Comparison of ENCODE assay signal across 15 cellular contexts in the genomic region with DNA sequence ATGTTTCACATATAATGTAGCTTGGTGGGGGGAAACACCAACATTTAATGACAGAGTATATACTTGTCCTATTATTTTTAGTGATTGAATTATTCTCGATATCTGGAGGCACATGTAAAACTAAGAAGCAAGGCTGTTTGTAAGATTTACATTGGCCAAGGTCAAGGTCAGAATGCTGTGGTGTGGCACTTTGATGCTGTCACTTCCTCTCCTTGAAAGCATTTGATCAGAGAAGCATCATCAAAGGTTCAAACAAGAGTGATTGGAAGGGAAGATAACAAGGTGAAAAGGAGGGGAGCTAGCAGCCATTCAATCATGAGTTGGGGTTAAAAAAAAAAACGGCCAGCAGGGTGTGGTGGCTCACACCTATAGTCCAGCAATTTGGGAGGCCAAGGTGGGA. TPM values are rescaled to one million over a fixed set of nuclear protein-coding genes. Genes with fewer than 3 reads are reported as not detected.
DNase-seq lines count a peak whose midpoint lies in the region; ATAC-seq and TF ChIP-seq lines count a peak whose summit lies in the region.
"Had no signal": no experiment of that assay in that cellular context is flagged by ENCODE, and none has a peak within 500 bp of the region (broad histone marks: within the 10 kb centered on the region; RNA-seq: fewer than 3 reads in every experiment).

No MANE protein-coding gene starts in this region.

- no peak for TF ChIP-seq POLR2A in stomach (IDR thresholded peaks at IDR 0.05)

- WGBS in stomach, 5 donors = 57 to 70% (median 68%) methylated on average over 2 of the region's 2 CpGs

- DNase-seq in activated CD8-positive, alpha-beta memory T cell treated with anti-CD3 and anti-CD28 coated beads, Interleukin-2, amount 10 ng/mL, durations not matched to agents 7 days and 5 days = no peak
- DNase-seq in activated CD8-positive, alpha-beta memory T cell treated with anti-CD3 and anti-CD28 coated beads, Interleukin-2, amount 50 U/mL, for 4 hours = no peak
- DNase-seq in CD8-positive, alpha-beta memory T cell = peak in 1 of 5 donors; percentile 10
- no peak for DNase-seq in T-cell
- no peak for DNase-seq in central memory CD8-positive, alpha-beta T cell (ENCODE audit: low spot score in 2 of 2)
- DNase-seq in stomach = no peak
- no peak for DNase-seq in activated CD4-positive, CD25-positive, alpha-beta regulatory T cell (lab: John Stamatoyannopoulos, UW)
- DNase-seq: Calu3, DMS53, NCI-H1092, NCI-H2227 treated with DMSO at 0.1 percent for 48 hours, NCI-H524, PC-9 had no signal

- no peaks in the 10 kb centered on the region for H3K27me3 Mint-ChIP-seq in activated CD8-positive, alpha-beta memory T cell treated with anti-CD3 and anti-CD28 coated beads, Interleukin-2, amount 10 ng/mL, durations not matched to agents 7 days and 5 days
- H3K27me3 Mint-ChIP-seq in CD8-positive, alpha-beta memory T cell = no peaks in the 10 kb centered on the region
- H3K27me3 Mint-ChIP-seq in T-cell = no peaks in the 10 kb centered on the region
- H3K27me3 Mint-ChIP-seq in central memory CD8-positive, alpha-beta T cell = no peaks in the 10 kb centered on the region

- POLR2A ChIA-PET in CD8-positive, alpha-beta memory T cell (lab: Charles Lee) = interaction anchor here (0.6 kb wide), 2 partner anchors 11 to 17 kb away, joined by 4 read pairs; no protein-coding TSS in a partner anchor
- POLR2A ChIA-PET in T-cell (lab: Charles Lee) = no interaction called here

- peak; percentile 66 for ATAC-seq in activated CD8-positive, alpha-beta memory T cell treated with anti-CD3 and anti-CD28 coated beads, Interleukin-2, amount 10 ng/mL, durations not matched to agents 7 days and 5 days
- ATAC-seq in T-cell (replicated peaks in 1 of 4) (peak in 1 of 4 experiments; percentile 24), HG02885 (IDR thresholded peaks at IDR 0.05; ENCODE audit: poor library complexity, unreplicated experiment) (no peak)
- ATAC-seq in central memory CD8-positive, alpha-beta T cell (replicated peaks; ENCODE audit: extremely low read depth, poor library complexity, severe bottlenecking) = no peak

- H3K9me3 Mint-ChIP-seq in activated CD8-positive, alpha-beta memory T cell treated with anti-CD3 and anti-CD28 coated beads, Interleukin-2, amount 10 ng/mL, durations not matched to agents 7 days and 5 days (ENCODE audit: low read depth) = no peaks in the 10 kb centered on the region
- no peaks in the 10 kb centered on the region for H3K9me3 Mint-ChIP-seq in CD8-positive, alpha-beta memory T cell
- no peaks in the 10 kb centered on the region for H3K9me3 Mint-ChIP-seq in T-cell
- no peaks in the 10 kb centered on the region for H3K9me3 Mint-ChIP-seq in central memory CD8-positive, alpha-beta T cell
- H3K9me3 Mint-ChIP-seq: CD14-positive monocyte had no signal

- intact Hi-C loops in stomach (cut with DNase I; ENCODE audit: low total_unique reads) = no loop called here

- CTCF ChIA-PET in activated CD8-positive, alpha-beta memory T cell treated with anti-CD3 and anti-CD28 coated beads, Interleukin-2, amount 10 ng/mL, durations not matched to agents 7 days and 5 days (lab: Charles Lee) = interaction anchor here (0.7 to 2.1 kb wide), 7 partner anchors 10 to 538 kb away, joined by 3 to 7 read pairs (median 3); no protein-coding TSS in a partner anchor
- CTCF ChIA-PET in CD8-positive, alpha-beta memory T cell (lab: Charles Lee) = no interaction called here
- CTCF ChIA-PET in T-cell (lab: Charles Lee) = interaction anchor here in 1 of 2 donors (0.6 to 1.0 kb wide), 2 partner anchors 13 to 177 kb away, joined by 3 read pairs; no protein-coding TSS in a partner anchor

- peaks cover 9% of the 10 kb centered on the region for H3K4me1 Mint-ChIP-seq in activated CD8-positive, alpha-beta memory T cell treated with anti-CD3 and anti-CD28 coated beads, Interleukin-2, amount 10 ng/mL, durations not matched to agents 7 days and 5 days
- H3K4me1 Mint-ChIP-seq in CD8-positive, alpha-beta memory T cell = peaks cover 14 to 24% (median 22%) of the 10 kb centered on the region in 3 donors
- H3K4me1 Mint-ChIP-seq in T-cell = peaks cover 12 to 21% (median 18%) of the 10 kb centered on the region in 3 donors
- H3K4me1 Mint-ChIP-seq in central memory CD8-positive, alpha-beta T cell = peaks cover 14% of the 10 kb centered on the region

- no peak overlapping the region for H3K27ac ChIP-seq in CD8-positive, alpha-beta memory T cell (ENCODE audit: low read depth, low read length)
- H3K27ac ChIP-seq in stomach = no peak overlapping the region
- H3K27ac ChIP-seq: PC-9 had no signal

- H3K27ac Mint-ChIP-seq in activated CD8-positive, alpha-beta memory T cell treated with anti-CD3 and anti-CD28 coated beads, Interleukin-2, amount 10 ng/mL, durations not matched to agents 7 days and 5 days = peak overlapping the region; percentile 47
- peak overlapping the region in 7 of 8 donors; percentile 13 to 94 (median 66) for H3K27ac Mint-ChIP-seq in CD8-positive, alpha-beta memory T cell
- peak overlapping the region; percentile 29 to 31 for H3K27ac Mint-ChIP-seq in T-cell
- H3K27ac Mint-ChIP-seq in central memory CD8-positive, alpha-beta T cell (ENCODE audit: low read depth) = peak overlapping the region; percentile 32

- no peak overlapping the region for H3K4me3 ChIP-seq in CD8-positive, alpha-beta memory T cell (ENCODE audit: low read length)
- H3K4me3 ChIP-seq in stomach = no peak overlapping the region
- H3K4me3 ChIP-seq: PC-9 had no signal

- H3K36me3 ChIP-seq in CD8-positive, alpha-beta memory T cell (ENCODE audit: insufficient read depth, low read length) = no peaks in the 10 kb centered on the region
- H3K36me3 ChIP-seq in stomach = peaks cover 18 to 78% (median 73%) of the 10 kb centered on the region in 4 donors

- no peak for TF ChIP-seq CTCF in stomach (IDR thresholded peaks at IDR 0.05)

- H3K4me1 ChIP-seq in CD8-positive, alpha-beta memory T cell (ENCODE audit: insufficient read depth, low read length) = no peaks in the 10 kb centered on the region
- H3K4me1 ChIP-seq in stomach = no peaks in the 10 kb centered on the region

- H3K9me3 ChIP-seq in CD8-positive, alpha-beta memory T cell (ENCODE audit: low read length) = no peaks in the 10 kb centered on the region
- H3K9me3 ChIP-seq in stomach = no peaks in the 10 kb centered on the region

- H3K4me3 Mint-ChIP-seq in activated CD8-positive, alpha-beta memory T cell treated with anti-CD3 and anti-CD28 coated beads, Interleukin-2, amount 10 ng/mL, durations not matched to agents 7 days and 5 days = no peak overlapping the region
- H3K4me3 Mint-ChIP-seq in CD8-positive, alpha-beta memory T cell = no peak overlapping the region
- H3K4me3 Mint-ChIP-seq in T-cell = peak overlapping the region in 1 of 3 donors; percentile 46
- peak overlapping the region; percentile 3 for H3K4me3 Mint-ChIP-seq in central memory CD8-positive, alpha-beta T cell
- H3K4me3 Mint-ChIP-seq: CD14-positive monocyte had no signal

- H3K36me3 Mint-ChIP-seq in activated CD8-positive, alpha-beta memory T cell treated with anti-CD3 and anti-CD28 coated beads, Interleukin-2, amount 10 ng/mL, durations not matched to agents 7 days and 5 days = peaks cover 22% of the 10 kb centered on the region
- H3K36me3 Mint-ChIP-seq in CD8-positive, alpha-beta memory T cell = peaks cover 0 to 59% (median 11%) of the 10 kb centered on the region in 3 donors
- H3K36me3 Mint-ChIP-seq in T-cell = peaks cover 27% of the 10 kb centered on the region
- H3K36me3 Mint-ChIP-seq in central memory CD8-positive, alpha-beta T cell (ENCODE audit: insufficient read depth) = peaks cover 38% of the 10 kb centered on the region

- no peak for TF ChIP-seq EP300 in stomach (IDR thresholded peaks at IDR 0.05)

- no peaks in the 10 kb centered on the region for H3K27me3 ChIP-seq in CD8-positive, alpha-beta memory T cell (ENCODE audit: insufficient read depth, low read length, poor library complexity, severe bottlenecking)
- H3K27me3 ChIP-seq in stomach = no peaks in the 10 kb centered on the region

RNA-seq across cellular contexts. Expression of a gene that starts 26.4 kb away (rescaled TPM):
- 10 to 100 TPM; 36.3 to 43.4 TPM for total RNA-seq in activated CD8-positive, alpha-beta memory T cell treated with anti-CD3 and anti-CD28 coated beads, Interleukin-2, amount 10 ng/mL, durations not matched to agents 7 days and 5 days
- 10 to 100 TPM; 32.9 to 35.5 TPM for total RNA-seq in CD8-positive, alpha-beta memory T cell
- 28.2 TPM for polyA plus RNA-seq in CD8-positive, alpha-beta memory T cell
- 10 to 100 TPM; 30.6 to 45.9 (median 37.5) TPM for total RNA-seq in T-cell
- 10 to 100 TPM in 4 of 5 donors, 1 to 10 TPM in 1; 8.8 to 47.9 (median 44.6) TPM for total RNA-seq in stomach
- polyA plus RNA-seq in stomach = 10 to 100 TPM; 13.4 to 46.0 (median 16.7) TPM

RNA-seq across cellular contexts. Expression of a gene that starts 41.0 kb away (rescaled TPM):
- 10 to 100 TPM; 12.4 to 14.1 TPM for total RNA-seq in activated CD8-positive, alpha-beta memory T cell treated with anti-CD3 and anti-CD28 coated beads, Interleukin-2, amount 10 ng/mL, durations not matched to agents 7 days and 5 days
- 10 to 100 TPM; 19.9 to 20.8 TPM for total RNA-seq in CD8-positive, alpha-beta memory T cell
- 22.6 TPM for polyA plus RNA-seq in CD8-positive, alpha-beta memory T cell
- 10 to 100 TPM in 3 of 5 donors, 1 to 10 TPM in 2; 5.5 to 13.7 (median 12.7) TPM for total RNA-seq in T-cell
- 10 to 100 TPM in 4 of 5 donors, 1 to 10 TPM in 1; 7.4 to 74.1 (median 17.8) TPM for total RNA-seq in stomach
- 10 to 100 TPM; 16.5 to 20.2 (median 18.9) TPM for polyA plus RNA-seq in stomach

RNA-seq across cellular contexts. Expression of a gene that starts 50.4 kb away (rescaled TPM):
- under 1 TPM in 1 of 2 experiments, not detected in 1; 0.52 TPM for total RNA-seq in activated CD8-positive, alpha-beta memory T cell treated with anti-CD3 and anti-CD28 coated beads, Interleukin-2, amount 10 ng/mL, durations not matched to agents 7 days and 5 days
- under 1 TPM; 0.44 to 0.53 TPM for total RNA-seq in CD8-positive, alpha-beta memory T cell
- not detected for polyA plus RNA-seq in CD8-positive, alpha-beta memory T cell
- total RNA-seq in T-cell (under 1 TPM in 1 of 5 donors, not detected in 4; 0.38 TPM), stomach (100 to 1,000 TPM in 1 of 5 donors, 10 to 100 TPM in 3, 1 to 10 TPM in 1; 3.6 to 308 (median 30.9) TPM)
- 10 to 100 TPM in 1 of 3 donors, 1 to 10 TPM in 2; 3.0 to 35.7 (median 6.8) TPM for polyA plus RNA-seq in stomach
- polyA plus RNA-seq: CD14-positive monocyte had no signal
